9 cellular contexts compared by ENCODE assay signal in genomic region chr19:52535831-52536800, GRCh38. TPM values are rescaled to one million over a fixed set of nuclear protein-coding genes. Genes with fewer than 3 reads are reported as not detected.
A peak's percentile ranks its signal among the peaks of the same experiment; 100 is the strongest.
DNase-seq lines count a peak whose midpoint lies in the region; ATAC-seq and TF ChIP-seq lines count a peak whose summit lies in the region.
"Had no signal": no experiment of that assay in that cellular context is flagged by ENCODE, and none has a peak within 500 bp of the region (broad histone marks: within the 10 kb centered on the region; RNA-seq: fewer than 3 reads in every experiment).

No MANE protein-coding gene starts in this region.

- intact Hi-C loops in activated CD8-positive, alpha-beta T cell treated with anti-CD3 and anti-CD28 coated beads for 36 hours (cut with micrococcal nuclease): no loop called here

- peak; percentile 97 for DNase-seq in activated CD8-positive, alpha-beta T cell treated with anti-CD3 and anti-CD28 coated beads for 36 hours
- DNase-seq in medulla oblongata (ENCODE audit: extremely low spot score) (peak; percentile 59), SW 1271 (lab: John Stamatoyannopoulos, UW) (no peak)
- peak; percentile 64 to 84 (median 75) for DNase-seq in stimulated activated CD4-positive, alpha-beta T cell treated with anti-CD3 and anti-CD28 coated beads, TNF-alpha, amount 100 ng/mL, for 1 hour (ENCODE audit: low read depth in 3 of 3, low spot score in 1 of 3)

- H3K27ac Mint-ChIP-seq in activated CD8-positive, alpha-beta T cell treated with anti-CD3 and anti-CD28 coated beads for 36 hours: peak overlapping the region; percentile 94

- H3K36me3 Mint-ChIP-seq in activated CD8-positive, alpha-beta T cell treated with anti-CD3 and anti-CD28 coated beads for 36 hours (ENCODE audit: low read depth): peaks cover 52% of the 10 kb centered on the region

- POLR2A ChIA-PET in activated CD8-positive, alpha-beta T cell treated with anti-CD3 and anti-CD28 coated beads for 36 hours (lab: Charles Lee): interaction anchor here (0.6 to 0.8 kb wide), 2 partner anchors 16 to 35 kb away, joined by 3 read pairs; no protein-coding TSS in a partner anchor

- peaks cover 4% of the 10 kb centered on the region for H3K9me3 Mint-ChIP-seq in activated CD8-positive, alpha-beta T cell treated with anti-CD3 and anti-CD28 coated beads for 36 hours

- H3K9me3 ChIP-seq in duodenal mucosa (ENCODE audit: control insufficient read depth in 1 of 2, low read length in 2 of 2): peaks cover 4 to 7% of the 10 kb centered on the region in 2 donors

- H3K4me1 ChIP-seq in ACC112 (ENCODE audit: control insufficient read depth, insufficient read depth, low read length, unreplicated experiment): no peaks in the 10 kb centered on the region
- H3K4me1 ChIP-seq in duodenal mucosa (ENCODE audit: control insufficient read depth in 1 of 2, insufficient read depth in 2 of 2, low read length in 2 of 2): no peaks in the 10 kb centered on the region

- H3K27ac ChIP-seq in ACC112 (ENCODE audit: low read depth, low read length) (peak overlapping the region; percentile 66), duodenal mucosa (ENCODE audit: low read depth, low read length) (no peak overlapping the region)
- H3K27ac ChIP-seq: C4-2B had no signal

- no peak for TF ChIP-seq CTCF in activated CD8-positive, alpha-beta T cell treated with anti-CD3 and anti-CD28 coated beads for 36 hours (IDR thresholded peaks at IDR 0.05)

- H3K4me3 ChIP-seq in ACC112 (ENCODE audit: low read depth, low read length): peak overlapping the region; percentile 85
- H3K4me3 ChIP-seq in duodenal mucosa (ENCODE audit: low read depth in 1 of 2, low read length in 2 of 2): peak overlapping the region; percentile 50 to 66

- peak overlapping the region; percentile 86 for H3K4me3 Mint-ChIP-seq in activated CD8-positive, alpha-beta T cell treated with anti-CD3 and anti-CD28 coated beads for 36 hours

- CTCF ChIA-PET in activated CD8-positive, alpha-beta T cell treated with anti-CD3 and anti-CD28 coated beads for 36 hours (lab: Charles Lee): no interaction called here

- ATAC-seq in GM19324 (IDR thresholded peaks at IDR 0.05; ENCODE audit: low FRiP score, unreplicated experiment) (peak; percentile 74), HG03521 (IDR thresholded peaks at IDR 0.05; ENCODE audit: unreplicated experiment) (peak; percentile 90)
- peak; percentile 96 for ATAC-seq in activated CD8-positive, alpha-beta T cell treated with anti-CD3 and anti-CD28 coated beads for 36 hours

- H3K27me3 Mint-ChIP-seq in activated CD8-positive, alpha-beta T cell treated with anti-CD3 and anti-CD28 coated beads for 36 hours: no peaks in the 10 kb centered on the region

- peaks cover 9% of the 10 kb centered on the region for H3K79me2 ChIP-seq in ACC112 (ENCODE audit: control insufficient read depth, insufficient read depth, low read length, unreplicated experiment)

- peak overlapping the region; percentile 72 for H2AFZ ChIP-seq in ACC112 (ENCODE audit: low read length, unreplicated experiment)

- peaks cover 27% of the 10 kb centered on the region for H3K4me1 Mint-ChIP-seq in activated CD8-positive, alpha-beta T cell treated with anti-CD3 and anti-CD28 coated beads for 36 hours (ENCODE audit: low read depth)

- H3K36me3 ChIP-seq in ACC112 (ENCODE audit: insufficient read depth, low read length) (no peaks in the 10 kb centered on the region), duodenal mucosa (ENCODE audit: control insufficient read depth in 1 of 2, insufficient read depth in 2 of 2, low read length in 2 of 2) (peaks cover 4 to 32% of the 10 kb centered on the region in 2 donors)

- no peaks in the 10 kb centered on the region for H3K27me3 ChIP-seq in ACC112 (ENCODE audit: insufficient read depth, low read length)
- no peaks in the 10 kb centered on the region for H3K27me3 ChIP-seq in duodenal mucosa (ENCODE audit: control insufficient read depth in 1 of 2, insufficient read depth in 2 of 2, low read length in 2 of 2)

- H3K9ac ChIP-seq in duodenal mucosa (ENCODE audit: low read depth in 1 of 2, low read length in 2 of 2): peak overlapping the region; percentile 38 to 43

RNA-seq across cellular contexts. Expression of gene ZNF808, which starts 8.6 kb away (rescaled TPM):
- 10 to 100 TPM; 32.4 to 32.5 TPM for total RNA-seq in activated CD8-positive, alpha-beta T cell treated with anti-CD3 and anti-CD28 coated beads for 36 hours

RNA-seq across cellular contexts. Expression of gene ZNF701, which starts 34.0 kb away (rescaled TPM):
- 10 to 100 TPM; 21.1 to 23.0 TPM for total RNA-seq in activated CD8-positive, alpha-beta T cell treated with anti-CD3 and anti-CD28 coated beads for 36 hours

Comparison
In these comparisons a context has a peak if more than half of its experiments do, and no peak if none do; other contexts are left out.
1. DNase-seq: peak in activated CD8-positive, alpha-beta T cell treated with anti-CD3 and anti-CD28 coated beads for 36 hours (single experiment), medulla oblongata (single experiment) and stimulated activated CD4-positive, alpha-beta T cell treated with anti-CD3 and anti-CD28 coated beads, TNF-alpha, amount 100 ng/mL, for 1 hour (3 of 3); none in SW 1271 (0 of 2).
2. Peak in every context shown above with its lines, with median percentiles within 50 percentile points of each other: ATAC-seq.